Comparison of ENCODE assay signal across 7 cellular contexts in genomic region chr2:124824441-124824840, GRCh38.
"Had no signal": no experiment of that assay in that cellular context is flagged by ENCODE, and none has a peak within 500 bp of the region (broad histone marks: within the 10 kb centered on the region; RNA-seq: fewer than 3 reads in every experiment).

No MANE protein-coding gene starts in this region.

- H3K4me1 Mint-ChIP-seq: GM23338, H9 had no signal

- H3K4me3 Mint-ChIP-seq: GM23338, H9, HFFc6 had no signal

- DNase-seq: GM23248, GOT3, H7, H9, HCEC 1CT, HFFc6 had no signal

- H3K27ac Mint-ChIP-seq: GM23338, HFFc6 had no signal
